ENCODE assay signal across 8 cellular contexts in the genomic region with DNA sequence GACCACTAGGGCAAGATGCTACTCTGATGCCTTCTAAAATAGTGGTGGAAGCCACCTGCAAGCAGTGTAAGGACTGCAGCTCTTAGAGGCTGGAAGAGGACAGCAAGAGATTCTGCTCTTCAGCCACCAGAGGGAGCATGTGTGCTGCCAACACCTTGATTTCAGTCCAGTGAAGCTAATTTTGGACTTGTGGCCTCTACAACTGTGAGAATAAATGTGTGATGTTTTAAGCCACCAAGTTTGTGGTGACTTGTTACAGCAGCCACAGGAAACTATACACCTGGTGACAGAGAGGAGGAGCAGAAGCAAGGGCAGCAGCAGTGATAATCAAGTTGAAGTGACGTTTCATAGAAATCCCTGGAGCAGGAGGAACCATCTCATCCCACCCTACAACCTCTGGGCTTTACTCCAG. TPM values are rescaled to one million over a fixed set of nuclear protein-coding genes. Genes with fewer than 3 reads are reported as not detected.
DNase-seq lines count a peak whose midpoint lies in the region; ATAC-seq, FAIRE-seq and TF ChIP-seq lines count a peak whose summit lies in the region.

No MANE protein-coding gene starts in this region.

- peaks cover 0 to 6% (median 0%) of the 10 kb centered on the region in 3 donors for H3K9me3 Mint-ChIP-seq in T-cell

- intact Hi-C loops in K562 (cut with micrococcal nuclease): loop anchor here (1.0 to 10.0 kb wide), 4 partner anchors 74 to 382 kb away; no protein-coding TSS in a partner anchor

- TF ChIP-seq EP300 in K562 (IDR thresholded peaks at IDR 0.05; ENCODE audit: low read length): no peak

- peak; percentile 49 to 67 for TF ChIP-seq RAD21 in K562 (CRISPR knock-in tag; conservative IDR thresholded peaks at IDR 0.05 in 1 of 2, IDR thresholded peaks at IDR 0.05 in 1 of 2)

- no peaks in the 10 kb centered on the region for H3K4me1 ChIP-seq in K562 (replicated peaks in 1 of 2; ENCODE audit: control insufficient read depth in 2 of 2, insufficient read depth in 2 of 2, low read length in 2 of 2)

- ATAC-seq in HG02623 (IDR thresholded peaks at IDR 0.05; ENCODE audit: unreplicated experiment) (peak; percentile 84), T-cell (replicated peaks in 1 of 4) (peak in 3 of 4 experiments; percentile 48 to 62 (median 57)), K562 (peak; percentile 96)

- H3K9me1 ChIP-seq in K562 (ENCODE audit: control insufficient read depth, insufficient read depth, low read length): no peaks in the 10 kb centered on the region

- POLR2A ChIA-PET in T-cell (lab: Charles Lee): no interaction called here
- POLR2A ChIA-PET in K562 (lab: Yijun Ruan, JAX): interaction anchor here (0.8 kb wide), 1 partner anchor 1736 kb away, joined by 3 read pairs; no protein-coding TSS in a partner anchor

- H2AFZ ChIP-seq in K562 (ENCODE audit: low read depth, low read length): no peak overlapping the region

- BruUV-seq in K562 (replicated peaks; lab: Mats Ljungman, UMichigan): no TSS peak

- DNase-seq in activated gamma-delta T cell treated with Interleukin-2 at 50 U/mL for 16 hours: peak; percentile 21
- DNase-seq in activated gamma-delta T cell (lab: John Stamatoyannopoulos, UW): no peak
- peak; percentile 89 for DNase-seq in NB4 (ENCODE audit: low read depth)
- DNase-seq in T-cell: peak in 32 of 34 experiments; percentile 2 to 49 (median 27)
- DNase-seq in K562 (ENCODE audit: extremely low read depth in 1 of 4, low spot score in 3 of 4): peak; percentile 44 to 70 (median 50)
- DNase-seq in iPS-NIHi11 (ENCODE audit: low spot score): peak; percentile 68
- DNase-seq in stimulated activated CD4-positive, alpha-beta T cell treated with anti-CD3 and anti-CD28 coated beads, Interleukin-12 subunit alpha, Interleukin-12 subunit beta, amount 100 ng/mL, for 24 hours (ENCODE audit: low read depth in 2 of 2): peak; percentile 14 to 29

- H3K27me3 ChIP-seq in K562 (ENCODE audit: control insufficient read depth in 2 of 2, insufficient read depth in 2 of 2, low read length in 2 of 2): no peaks in the 10 kb centered on the region; a peak in 1 of 5 replicates

- CTCF ChIA-PET in T-cell (lab: Charles Lee): interaction anchor here (0.7 to 3.2 kb wide), 22 partner anchors 10 to 382 kb away, joined by 3 to 27 read pairs (median 4); no protein-coding TSS in a partner anchor
- CTCF ChIA-PET in K562 (lab: Yijun Ruan, JAX; ENCODE audit: low intra/inter-chr PET ratio): interaction anchor here (1.6 to 2.0 kb wide), 2 partner anchors 74 to 76 kb away, joined by 3 to 10 read pairs; no protein-coding TSS in a partner anchor

- H3K4me2 ChIP-seq in K562 (ENCODE audit: insufficient read depth, low read length): no peak overlapping the region

- H3K27me3 Mint-ChIP-seq in T-cell: peaks cover 5 to 8% of the 10 kb centered on the region in 2 donors

- H3K79me2 ChIP-seq in K562 (ENCODE audit: control insufficient read depth, insufficient read depth, low read length): no peaks in the 10 kb centered on the region

- TF ChIP-seq CTCF in NB4 (IDR thresholded peaks at IDR 0.05; ENCODE audit: low read depth, low read length) (peak; percentile 99), K562 (IDR thresholded peaks at IDR 0.05 in 2 of 3, conservative IDR thresholded peaks at IDR 0.05 in 1 of 3; ENCODE audit: insufficient read depth in 2 of 3, low read depth in 1 of 3, low read length in 3 of 3) (peak; percentile 76 to 78 (median 78))

- H3K27ac Mint-ChIP-seq in T-cell: no peak overlapping the region

- H3K4me3 ChIP-seq in NB4 (ENCODE audit: low read depth, low read length): no peak overlapping the region
- H3K4me3 ChIP-seq in K562: no peak overlapping the region

- H4K20me1 ChIP-seq in K562 (replicated peaks; ENCODE audit: control insufficient read depth, insufficient read depth, low read length): no peaks in the 10 kb centered on the region

- no peak overlapping the region for H3K9ac ChIP-seq in K562 (ENCODE audit: insufficient read depth in 1 of 2, low read depth in 2 of 2, low read length in 2 of 2)

- in situ Hi-C loops in K562 (cut with MboI): no loop called here

- H3K4me1 Mint-ChIP-seq in T-cell: peaks cover 0 to 5% (median 2%) of the 10 kb centered on the region in 3 donors

- FAIRE-seq in K562 (lab: Jason Lieb, UNC): peak; percentile 92

- H3K4me3 Mint-ChIP-seq in T-cell: no peak overlapping the region

- H3K9me3 ChIP-seq in K562 (replicated peaks; ENCODE audit: control insufficient read depth, insufficient read depth, low read depth, low read length): no peaks in the 10 kb centered on the region

- TF ChIP-seq POLR2A in NB4 (IDR thresholded peaks at IDR 0.05; ENCODE audit: extremely low read depth, insufficient read length) (no peak), K562 (conservative IDR thresholded peaks at IDR 0.05) (no peak)

- no peaks in the 10 kb centered on the region for H3K36me3 ChIP-seq in K562 (ENCODE audit: control insufficient read depth, insufficient read depth, low read length)

- H3K27ac ChIP-seq in K562 (ENCODE audit: extremely low read depth, low read depth, low read length): no peak overlapping the region

- H3K36me3 Mint-ChIP-seq in T-cell: no peaks in the 10 kb centered on the region

- 0% methylated on average over 1 of the region's 1 CpG for WGBS in K562 (ENCODE audit: insufficient coverage, low coverage, missing lambda C conversion rate)

TF ChIP-seq in K562, 482 proteins besides CTCF, POLR2A, EP300 and RAD21:
- TF ChIP-seq XRCC4 (IDR thresholded peaks at IDR 0.05; ENCODE audit: extremely low read depth, insufficient read depth, insufficient read length) (no peak), SMC3 (conservative IDR thresholded peaks at IDR 0.05; ENCODE audit: insufficient read depth, low read depth, low read length) (peak; percentile 79)

RNA-seq across cellular contexts. Expression of a gene that starts 55.9 kb away (rescaled TPM):
- total RNA-seq in T-cell (not detected), K562 (2014; rRNA removed) (not detected in 2 replicates), K562 (2014; rRNA removed; fragmentation: Illumina TruSeq; extraction: Trizol) (not detected in 2 replicates), K562 (2015; rRNA removed; fragmentation: Illumina TruSeq; extraction: Trizol) (not detected in 2 replicates), K562 (2021) (not detected in 2 replicates)
- not detected in 2 replicates for total RNA-seq in K562 (2011; cell fraction: chromatin; rRNA removed; ENCODE audit: low replicate concordance)
- not detected in 2 replicates for total RNA-seq in K562 (2011; cell fraction: nucleolus; rRNA removed)
- not detected in 2 replicates for total RNA-seq in K562 (2011; cell fraction: nucleoplasm; rRNA removed)
- polyA plus RNA-seq in K562 (2011; rRNA removed) (not detected in 2 replicates), K562 (2014; fragmentation: Illumina TruSeq; extraction: Trizol) (not detected in 2 replicates), K562 (2014; fragmentation: Nextera tagmentation; extraction: Ambion mirVana) (not detected), K562 (2014; rRNA removed) (not detected in 2 replicates)
- not detected in 2 replicates for polyA plus RNA-seq in K562 (2011; cell fraction: cytosol; rRNA removed)
- polyA plus RNA-seq in K562 (2011; cell fraction: nucleus; rRNA removed): not detected in 2 replicates
- not detected in 2 replicates for polyA plus RNA-seq in K562 (2012)
- polyA minus RNA-seq in K562 (2011; rRNA and poly(A)+ RNA removed): not detected in 2 replicates
- not detected in 2 replicates for polyA minus RNA-seq in K562 (2011; cell fraction: cytosol; rRNA and poly(A)+ RNA removed)
- not detected in 2 replicates for polyA minus RNA-seq in K562 (2011; cell fraction: nucleus; rRNA and poly(A)+ RNA removed)
